Comparison of ENCODE assay signal across 1 cellular context in the genomic region with DNA sequence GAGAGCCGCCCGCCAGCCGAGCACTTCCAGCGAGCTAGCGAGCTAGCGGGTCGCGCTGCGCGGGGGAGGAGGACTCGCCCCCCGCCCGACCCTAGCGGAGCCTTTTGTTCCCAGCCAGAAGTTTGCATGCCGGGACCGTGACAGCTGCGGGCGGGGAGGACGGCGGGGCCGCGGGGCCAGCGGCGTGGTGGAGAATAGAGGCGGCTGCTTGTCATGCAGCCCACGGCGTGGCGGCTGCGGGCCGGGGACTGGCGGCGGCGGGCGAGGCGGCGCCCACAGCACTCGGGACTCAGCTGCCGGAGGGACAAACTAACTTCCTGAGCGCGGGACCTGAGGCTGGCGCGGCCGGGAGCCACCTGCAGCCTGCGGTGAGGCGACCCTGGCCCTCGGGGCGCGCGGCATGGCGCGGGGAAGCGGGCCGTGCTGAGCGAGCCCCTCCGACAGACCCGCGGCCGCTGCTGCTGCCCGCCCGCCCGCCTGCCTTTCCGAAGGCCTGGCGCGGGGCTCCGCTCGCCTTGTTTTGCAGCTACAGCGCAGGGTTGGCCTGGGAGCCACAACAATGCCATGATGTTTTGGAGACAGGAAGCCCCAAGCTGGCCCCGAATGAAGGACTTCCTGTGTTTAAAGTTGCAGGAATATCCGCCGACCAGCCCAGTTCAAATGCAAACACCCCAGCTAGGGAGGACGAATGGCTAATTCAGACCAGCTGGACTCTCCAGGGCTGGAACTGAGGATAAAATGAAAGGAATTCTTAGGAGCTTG.
TF ChIP-seq lines count a peak whose summit lies in the region.

No MANE protein-coding gene starts in this region.

TF ChIP-seq in SK-N-SH, 30 proteins besides CTCF, POLR2A, EP300 and RAD21 (continued from another document):
- TF ChIP-seq, protein P1, sequence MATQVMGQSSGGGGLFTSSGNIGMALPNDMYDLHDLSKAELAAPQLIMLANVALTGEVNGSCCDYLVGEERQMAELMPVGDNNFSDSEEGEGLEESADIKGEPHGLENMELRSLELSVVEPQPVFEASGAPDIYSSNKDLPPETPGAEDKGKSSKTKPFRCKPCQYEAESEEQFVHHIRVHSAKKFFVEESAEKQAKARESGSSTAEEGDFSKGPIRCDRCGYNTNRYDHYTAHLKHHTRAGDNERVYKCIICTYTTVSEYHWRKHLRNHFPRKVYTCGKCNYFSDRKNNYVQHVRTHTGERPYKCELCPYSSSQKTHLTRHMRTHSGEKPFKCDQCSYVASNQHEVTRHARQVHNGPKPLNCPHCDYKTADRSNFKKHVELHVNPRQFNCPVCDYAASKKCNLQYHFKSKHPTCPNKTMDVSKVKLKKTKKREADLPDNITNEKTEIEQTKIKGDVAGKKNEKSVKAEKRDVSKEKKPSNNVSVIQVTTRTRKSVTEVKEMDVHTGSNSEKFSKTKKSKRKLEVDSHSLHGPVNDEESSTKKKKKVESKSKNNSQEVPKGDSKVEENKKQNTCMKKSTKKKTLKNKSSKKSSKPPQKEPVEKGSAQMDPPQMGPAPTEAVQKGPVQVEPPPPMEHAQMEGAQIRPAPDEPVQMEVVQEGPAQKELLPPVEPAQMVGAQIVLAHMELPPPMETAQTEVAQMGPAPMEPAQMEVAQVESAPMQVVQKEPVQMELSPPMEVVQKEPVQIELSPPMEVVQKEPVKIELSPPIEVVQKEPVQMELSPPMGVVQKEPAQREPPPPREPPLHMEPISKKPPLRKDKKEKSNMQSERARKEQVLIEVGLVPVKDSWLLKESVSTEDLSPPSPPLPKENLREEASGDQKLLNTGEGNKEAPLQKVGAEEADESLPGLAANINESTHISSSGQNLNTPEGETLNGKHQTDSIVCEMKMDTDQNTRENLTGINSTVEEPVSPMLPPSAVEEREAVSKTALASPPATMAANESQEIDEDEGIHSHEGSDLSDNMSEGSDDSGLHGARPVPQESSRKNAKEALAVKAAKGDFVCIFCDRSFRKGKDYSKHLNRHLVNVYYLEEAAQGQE (IDR thresholded peaks at IDR 0.05; ENCODE audit: low read depth, low read length): no peak
- TF ChIP-seq RXRA (IDR thresholded peaks at IDR 0.05; ENCODE audit: borderline replicate concordance, low read depth) (no peak), FOXM1 (IDR thresholded peaks at IDR 0.05; ENCODE audit: low read depth) (peak; percentile 71; the same call in 1 of the 2 replicates), ELF1 (IDR thresholded peaks at IDR 0.05) (0 out of 2 replicates have a peak, but pooled peaks have one; percentile 10), GATA2 (CRISPR knock-in tag; IDR thresholded peaks at IDR 0.05) (no peak), SIN3A (IDR thresholded peaks at IDR 0.05; ENCODE audit: borderline replicate concordance, low read depth, low read length) (peak; percentile 64; the same call in 1 of the 2 replicates), TCF12 (IDR thresholded peaks at IDR 0.05) (peak; percentile 77), NRF1 (IDR thresholded peaks at IDR 0.05; ENCODE audit: low read depth, low read length) (no peak), MXI1 (IDR thresholded peaks at IDR 0.05; ENCODE audit: low read depth, low read length) (peak; percentile 87), MEF2A (IDR thresholded peaks at IDR 0.05; ENCODE audit: borderline replicate concordance, low read depth) (no peak), GABPA (IDR thresholded peaks at IDR 0.05; ENCODE audit: low read depth) (peak; percentile 70), FOSL2 (IDR thresholded peaks at IDR 0.05; ENCODE audit: borderline replicate concordance, low read depth) (no peak), SMC3 (IDR thresholded peaks at IDR 0.05; ENCODE audit: low read depth, low read length) (no peak), POLR2AphosphoS5 (IDR thresholded peaks at IDR 0.05; ENCODE audit: low read depth, low read length) (no peak), FOXJ3 (CRISPR knock-in tag; IDR thresholded peaks at IDR 0.05) (no peak), NFIC (IDR thresholded peaks at IDR 0.05; ENCODE audit: borderline replicate concordance) (no peak), TEAD4 (IDR thresholded peaks at IDR 0.05; ENCODE audit: borderline replicate concordance, insufficient read depth) (no peak)
- TF ChIP-seq, protein P2, sequence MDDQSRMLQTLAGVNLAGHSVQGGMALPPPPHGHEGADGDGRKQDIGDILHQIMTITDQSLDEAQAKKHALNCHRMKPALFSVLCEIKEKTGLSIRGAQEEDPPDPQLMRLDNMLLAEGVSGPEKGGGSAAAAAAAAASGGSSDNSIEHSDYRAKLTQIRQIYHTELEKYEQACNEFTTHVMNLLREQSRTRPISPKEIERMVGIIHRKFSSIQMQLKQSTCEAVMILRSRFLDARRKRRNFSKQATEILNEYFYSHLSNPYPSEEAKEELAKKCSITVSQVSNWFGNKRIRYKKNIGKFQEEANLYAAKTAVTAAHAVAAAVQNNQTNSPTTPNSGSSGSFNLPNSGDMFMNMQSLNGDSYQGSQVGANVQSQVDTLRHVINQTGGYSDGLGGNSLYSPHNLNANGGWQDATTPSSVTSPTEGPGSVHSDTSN (IDR thresholded peaks at IDR 0.05): no peak
- TF ChIP-seq, protein P3, sequence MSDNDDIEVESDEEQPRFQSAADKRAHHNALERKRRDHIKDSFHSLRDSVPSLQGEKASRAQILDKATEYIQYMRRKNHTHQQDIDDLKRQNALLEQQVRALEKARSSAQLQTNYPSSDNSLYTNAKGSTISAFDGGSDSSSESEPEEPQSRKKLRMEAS (IDR thresholded peaks at IDR 0.05; ENCODE audit: low read depth): peak; percentile 36; the same call in 1 of the 2 replicates
- TF ChIP-seq, protein P4, sequence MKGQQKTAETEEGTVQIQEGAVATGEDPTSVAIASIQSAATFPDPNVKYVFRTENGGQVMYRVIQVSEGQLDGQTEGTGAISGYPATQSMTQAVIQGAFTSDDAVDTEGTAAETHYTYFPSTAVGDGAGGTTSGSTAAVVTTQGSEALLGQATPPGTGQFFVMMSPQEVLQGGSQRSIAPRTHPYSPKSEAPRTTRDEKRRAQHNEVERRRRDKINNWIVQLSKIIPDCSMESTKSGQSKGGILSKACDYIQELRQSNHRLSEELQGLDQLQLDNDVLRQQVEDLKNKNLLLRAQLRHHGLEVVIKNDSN (IDR thresholded peaks at IDR 0.05; ENCODE audit: borderline replicate concordance, low read depth): no peak
